In genomic region chr20:21703740-21704407, GRCh38 we compare ENCODE assay signal across 25 cellular contexts. TPM values are rescaled to one million over a fixed set of nuclear protein-coding genes. Genes with fewer than 3 reads are reported as not detected.
A peak's percentile ranks its signal among the peaks of the same experiment; 100 is the strongest.
DNase-seq lines count a peak whose midpoint lies in the region; ATAC-seq and TF ChIP-seq lines count a peak whose summit lies in the region.
"Had no signal": no experiment of that assay in that cellular context is flagged by ENCODE, and none has a peak within 500 bp of the region (broad histone marks: within the 10 kb centered on the region; RNA-seq: fewer than 3 reads in every experiment).

No MANE protein-coding gene starts in this region.

- H2AFZ ChIP-seq in SK-N-SH (ENCODE audit: low read depth) (no peak overlapping the region), MM.1S (ENCODE audit: low read length) (no peak overlapping the region), hepatocyte (no peak overlapping the region), parathyroid adenoma (no peak overlapping the region)

- ATAC-seq in SK-N-SH treated with all-trans-retinoic acid at 6 μM for 48 hours = peak; percentile 9
- ATAC-seq in HG03571 (IDR thresholded peaks at IDR 0.05; ENCODE audit: unreplicated experiment) = no peak
- ATAC-seq: activated CD4-positive, CD25-positive, alpha-beta regulatory T cell treated with anti-CD3 and anti-CD28 coated beads, Interleukin-2, amount 50 U/mL, for 24 hours; natural killer cell had no signal

- no peak overlapping the region for H3K9ac ChIP-seq in SK-N-SH
- no peak overlapping the region for H3K9ac ChIP-seq in MM.1S (ENCODE audit: low read length)
- peak overlapping the region; percentile 99 for H3K9ac ChIP-seq in parathyroid adenoma

- H3K9me3 ChIP-seq in SK-N-SH = no peaks in the 10 kb centered on the region
- no peaks in the 10 kb centered on the region for H3K9me3 ChIP-seq in MM.1S (replicated peaks; ENCODE audit: insufficient read depth, low read length)
- H3K9me3 ChIP-seq in hepatocyte (ENCODE audit: low read depth) = no peaks in the 10 kb centered on the region
- no peaks in the 10 kb centered on the region for H3K9me3 ChIP-seq in parathyroid adenoma (ENCODE audit: control insufficient read depth, low read length)
- H3K9me3 ChIP-seq: adrenal gland, vagina had no signal

- POLR2A ChIA-PET in SK-N-SH (lab: Yijun Ruan, JAX) = no interaction called here

- H3K4me3 ChIP-seq in SK-N-SH (ENCODE audit: low read depth in 2 of 2, low read length in 1 of 2) (no peak overlapping the region), MM.1S (ENCODE audit: low read length) (no peak overlapping the region), hepatocyte (no peak overlapping the region), parathyroid adenoma (ENCODE audit: low read depth, low read length) (peak overlapping the region; percentile 97)

- CTCF ChIA-PET in SK-N-SH (lab: Yijun Ruan, JAX) = interaction anchor here (1.4 to 6.5 kb wide), 9 partner anchors 9 to 403 kb away, joined by 3 to 40 read pairs (median 12); no protein-coding TSS in a partner anchor

- H3K36me3 ChIP-seq in SK-N-SH (replicated peaks in 1 of 2; ENCODE audit: control insufficient read depth in 1 of 2, insufficient read depth in 2 of 2, low read length in 1 of 2) (no peaks in the 10 kb centered on the region), MM.1S (replicated peaks; ENCODE audit: insufficient read depth, low read length) (no peaks in the 10 kb centered on the region), hepatocyte (replicated peaks; ENCODE audit: insufficient read depth, low read depth) (no peaks in the 10 kb centered on the region), parathyroid adenoma (ENCODE audit: control insufficient read depth, insufficient read depth, low read length) (peaks cover 27% of the 10 kb centered on the region)
- H3K36me3 ChIP-seq: adrenal gland, vagina had no signal

- peaks cover 87% of the 10 kb centered on the region for H3K27me3 ChIP-seq in SK-N-SH (ENCODE audit: insufficient read depth)
- no peaks in the 10 kb centered on the region for H3K27me3 ChIP-seq in MM.1S (replicated peaks; ENCODE audit: insufficient read depth, low read length)
- peaks cover 96% of the 10 kb centered on the region for H3K27me3 ChIP-seq in hepatocyte
- H3K27me3 ChIP-seq in parathyroid adenoma (ENCODE audit: control insufficient read depth, insufficient read depth, low read length) = no peaks in the 10 kb centered on the region

- no peak overlapping the region for H3K27ac ChIP-seq in SK-N-SH (ENCODE audit: low read depth in 2 of 2, low read length in 1 of 2)
- no peak overlapping the region for H3K27ac ChIP-seq in MM.1S (ENCODE audit: low read length)
- no peak overlapping the region for H3K27ac ChIP-seq in hepatocyte
- H3K27ac ChIP-seq in parathyroid adenoma = peak overlapping the region; percentile 100
- H3K27ac ChIP-seq: 22Rv1, adrenal gland, vagina had no signal

- H4K20me1 ChIP-seq in SK-N-SH (ENCODE audit: insufficient read depth) (peaks cover 2% of the 10 kb centered on the region; the same call in 1 of the 2 replicates), MM.1S (ENCODE audit: insufficient read depth, low read length) (no peaks in the 10 kb centered on the region), hepatocyte (ENCODE audit: insufficient read depth, poor library complexity, severe bottlenecking) (no peaks in the 10 kb centered on the region)

- 17% methylated on average over 13 of the region's 19 CpGs for WGBS in SK-N-SH (ENCODE audit: low lambda C conversion rate)
- WGBS in hepatocyte (ENCODE audit: low lambda C conversion rate, missing lambda C conversion rate) = 10% methylated on average over 19 of the region's 19 CpGs

- H3K4me2 ChIP-seq in SK-N-SH (no peak overlapping the region), MM.1S (ENCODE audit: low read depth, low read length) (peak overlapping the region; percentile 87), hepatocyte (peak overlapping the region; percentile 90), parathyroid adenoma (ENCODE audit: low read length) (peak overlapping the region; percentile 88)

- TF ChIP-seq RAD21 in SK-N-SH (IDR thresholded peaks at IDR 0.05; ENCODE audit: low read length) = no peak

- DNase-seq in SK-N-SH (no peak), MM.1S (no peak), hepatocyte (ENCODE audit: low spot score) (no peak), hepatic stellate cell (ENCODE audit: low spot score) (no peak)
- no peak for DNase-seq in activated T-cell treated with anti-CD3 and anti-CD28 coated beads, Interleukin-2, amount 50 U/mL, for 1 hour
- DNase-seq: activated CD8-positive, alpha-beta memory T cell treated with anti-CD3 and anti-CD28 coated beads for 24 hours; activated gamma-delta T cell; DND-41; natural killer cell; stimulated activated CD4-positive, alpha-beta T cell treated with anti-CD3 and anti-CD28 coated beads, Interleukin-12 subunit alpha, Interleukin-12 subunit beta, amount 100 ng/mL, for 4 hours; SW 1271 had no signal

- no peaks in the 10 kb centered on the region for H3K9me2 ChIP-seq in SK-N-SH
- H3K9me2 ChIP-seq in MM.1S (replicated peaks; ENCODE audit: insufficient read depth, low read length) = no peaks in the 10 kb centered on the region
- H3K9me2 ChIP-seq in hepatocyte (replicated peaks; ENCODE audit: insufficient read depth) = no peaks in the 10 kb centered on the region

- H3F3A ChIP-seq in SK-N-SH (replicated peaks; ENCODE audit: insufficient read depth) = no peaks in the 10 kb centered on the region
- peaks cover 6% of the 10 kb centered on the region; the same call in 1 of the 2 replicates for H3F3A ChIP-seq in MM.1S (ENCODE audit: insufficient read depth, low read length)

- H3K4me1 ChIP-seq in SK-N-SH (ENCODE audit: control insufficient read depth in 1 of 2, insufficient read depth in 2 of 2, low read depth in 1 of 2, low read length in 1 of 2) (no peaks in the 10 kb centered on the region; a peak in 1 of 4 replicates), MM.1S (ENCODE audit: low read length) (peaks cover 8% of the 10 kb centered on the region), hepatocyte (ENCODE audit: insufficient read depth) (peaks cover 9% of the 10 kb centered on the region), parathyroid adenoma (peaks cover 11% of the 10 kb centered on the region)
- H3K4me1 ChIP-seq: adrenal gland had no signal

- H3K79me2 ChIP-seq in SK-N-SH (ENCODE audit: insufficient read depth) (no peaks in the 10 kb centered on the region), MM.1S (ENCODE audit: low read length) (no peaks in the 10 kb centered on the region), hepatocyte (no peaks in the 10 kb centered on the region), parathyroid adenoma (peaks cover 91% of the 10 kb centered on the region)

- TF ChIP-seq CTCF in SK-N-SH (IDR thresholded peaks at IDR 0.05) = no peak
- no peak for TF ChIP-seq CTCF in MM.1S (IDR thresholded peaks at IDR 0.05; ENCODE audit: low read length)
- no peak for TF ChIP-seq CTCF in hepatocyte (IDR thresholded peaks at IDR 0.05; ENCODE audit: poor library complexity)
- TF ChIP-seq CTCF in parathyroid adenoma (IDR thresholded peaks at IDR 0.05) = no peak

- no peak for TF ChIP-seq EP300 in SK-N-SH (IDR thresholded peaks at IDR 0.05; ENCODE audit: borderline replicate concordance in 1 of 2, low read depth in 1 of 2, low read length in 1 of 2)

TF ChIP-seq in SK-N-SH treated with all-trans-retinoic acid at 6 μM for 48 hours, 23 proteins besides CTCF, POLR2A, EP300 and RAD21:
- TF ChIP-seq BACH2 (CRISPR knock-in tag; IDR thresholded peaks at IDR 0.05; ENCODE audit: borderline replicate concordance) (no peak), ZC3H10 (CRISPR knock-in tag; IDR thresholded peaks at IDR 0.05) (no peak)

TF ChIP-seq in SK-N-SH, 30 proteins besides CTCF, POLR2A, EP300 and RAD21:
- TF ChIP-seq TCF12 (IDR thresholded peaks at IDR 0.05) (no peak), POLR2AphosphoS5 (IDR thresholded peaks at IDR 0.05; ENCODE audit: low read depth, low read length) (no peak), YY1 (IDR thresholded peaks at IDR 0.05; ENCODE audit: low read depth) (no peak), IRF3 (IDR thresholded peaks at IDR 0.05; ENCODE audit: low read depth, low read length) (no peak), CHD2 (IDR thresholded peaks at IDR 0.05; ENCODE audit: low read length, partially characterized antibody) (no peak), SIN3A (IDR thresholded peaks at IDR 0.05; ENCODE audit: borderline replicate concordance, low read depth, low read length) (no peak), TAF1 (IDR thresholded peaks at IDR 0.05; ENCODE audit: borderline replicate concordance, low read depth, low read length) (no peak), GATA2 (CRISPR knock-in tag; IDR thresholded peaks at IDR 0.05) (no peak), NFIC (IDR thresholded peaks at IDR 0.05; ENCODE audit: borderline replicate concordance) (no peak), FOXM1 (IDR thresholded peaks at IDR 0.05; ENCODE audit: low read depth) (no peak)

RNA-seq across cellular contexts. Expression of gene PAX1, which starts 1.6 kb away (rescaled TPM):
- polyA plus RNA-seq in SK-N-SH (2012; rRNA removed) = not detected in 2 replicates
- polyA plus RNA-seq in SK-N-SH (2012; cell fraction: cytosol; rRNA removed) = not detected in 2 replicates
- not detected in 2 replicates for polyA plus RNA-seq in SK-N-SH (2012; cell fraction: nucleus; rRNA removed)
- total RNA-seq in hepatocyte = 0.44 TPM in 1 of 2 replicates, not detected in the other
- polyA plus RNA-seq in hepatocyte = not detected in 2 replicates
- total RNA-seq: adrenal gland, chondrocyte, glomerular endothelial cell, liver, mononuclear cell, natural killer cell, Right ventricle myocardium superior, temporal lobe, vagina had no signal
- polyA plus RNA-seq: adrenal gland, keratinocyte, liver had no signal
